Comparison of ENCODE assay signal across 9 cellular contexts in genomic region chr3:4825572-4826236, GRCh38.
DNase-seq lines count a peak whose midpoint lies in the region; TF ChIP-seq lines count a peak whose summit lies in the region.
"Had no signal": no experiment of that assay in that cellular context is flagged by ENCODE, and none has a peak within 500 bp of the region (broad histone marks: within the 10 kb centered on the region; RNA-seq: fewer than 3 reads in every experiment).

No MANE protein-coding gene starts in this region.

- H3K27ac ChIP-seq in colonic mucosa (peak overlapping the region; percentile 85), mucosa of rectum (ENCODE audit: low read depth in 2 of 2, low read length in 2 of 2) (peak overlapping the region; percentile 88 to 90)

- no peaks in the 10 kb centered on the region for H3K36me3 ChIP-seq in colonic mucosa
- no peaks in the 10 kb centered on the region for H3K36me3 ChIP-seq in mucosa of rectum (ENCODE audit: control insufficient read depth in 2 of 2, insufficient read depth in 2 of 2, low read length in 2 of 2)

- H3K9me3 ChIP-seq in colonic mucosa (no peaks in the 10 kb centered on the region), mucosa of rectum (ENCODE audit: control insufficient read depth in 2 of 2, low read length in 2 of 2) (no peaks in the 10 kb centered on the region)

- no peaks in the 10 kb centered on the region for H3K27me3 ChIP-seq in colonic mucosa
- H3K27me3 ChIP-seq in mucosa of rectum (ENCODE audit: control insufficient read depth in 2 of 2, insufficient read depth in 2 of 2, low read length in 2 of 2): no peaks in the 10 kb centered on the region

- no peak overlapping the region for H3K4me3 ChIP-seq in colonic mucosa
- H3K4me3 ChIP-seq in mucosa of rectum (ENCODE audit: low read length in 2 of 2): peak overlapping the region; percentile 5 to 51

- peak overlapping the region in 1 of 2 donors; percentile 77 for H3K9ac ChIP-seq in colonic mucosa (ENCODE audit: low read depth in 2 of 2, low read length in 2 of 2)
- peak overlapping the region; percentile 57 to 74 for H3K9ac ChIP-seq in mucosa of rectum (ENCODE audit: low read depth in 1 of 2, low read length in 2 of 2)

- no peaks in the 10 kb centered on the region for H3K27me3 Mint-ChIP-seq in activated naive CD4-positive, alpha-beta T cell treated with anti-CD3 and anti-CD28 coated beads for 36 hours (ENCODE audit: low read depth)

- H3K4me3 Mint-ChIP-seq in activated naive CD4-positive, alpha-beta T cell treated with anti-CD3 and anti-CD28 coated beads for 36 hours: peak overlapping the region; percentile 55

- H3K4me1 ChIP-seq in colonic mucosa (peaks cover 28% of the 10 kb centered on the region), mucosa of rectum (ENCODE audit: control insufficient read depth in 2 of 2, insufficient read depth in 2 of 2, low read length in 2 of 2) (peaks cover 28 to 48% of the 10 kb centered on the region in 2 donors)

- peaks cover 30% of the 10 kb centered on the region for H3K36me3 Mint-ChIP-seq in activated naive CD4-positive, alpha-beta T cell treated with anti-CD3 and anti-CD28 coated beads for 36 hours (ENCODE audit: low read depth)

- no peak for TF ChIP-seq CTCF in colonic mucosa (IDR thresholded peaks at IDR 0.05)

- CTCF ChIA-PET in activated naive CD4-positive, alpha-beta T cell treated with anti-CD3 and anti-CD28 coated beads for 36 hours (lab: Charles Lee): interaction anchor here (0.6 to 2.6 kb wide), 8 partner anchors 10 to 154 kb away, joined by 3 to 8 read pairs (median 3); partner anchors contain the start of gene BHLHE40

- intact Hi-C loops in activated naive CD4-positive, alpha-beta T cell treated with anti-CD3 and anti-CD28 coated beads for 36 hours (cut with micrococcal nuclease): no loop called here
- intact Hi-C loops in colonic mucosa (cut with DNase I): loop anchor here (5.0 kb wide), 1 partner anchor 152 kb away; the partner anchor contains the start of gene BHLHE40

- H3K9me3 Mint-ChIP-seq in activated naive CD4-positive, alpha-beta T cell treated with anti-CD3 and anti-CD28 coated beads for 36 hours: no peaks in the 10 kb centered on the region

- peak overlapping the region; percentile 57 for H3K27ac Mint-ChIP-seq in activated naive CD4-positive, alpha-beta T cell treated with anti-CD3 and anti-CD28 coated beads for 36 hours

- H3K4me1 Mint-ChIP-seq in activated naive CD4-positive, alpha-beta T cell treated with anti-CD3 and anti-CD28 coated beads for 36 hours (ENCODE audit: low read depth): peaks cover 94% of the 10 kb centered on the region

- peak; percentile 38 for DNase-seq in activated naive CD4-positive, alpha-beta T cell treated with anti-CD3 and anti-CD28 coated beads for 36 hours
- no peak for DNase-seq in activated naive CD4-positive, alpha-beta T cell treated with anti-CD3 and anti-CD28 coated beads, Interleukin-2, amount 50 U/mL, for 16 hours
- DNase-seq in colonic mucosa: peak; percentile 81
- no peak for DNase-seq in RKO (ENCODE audit: low spot score)
- DNase-seq in GDM1 (lab: John Stamatoyannopoulos, UW): no peak
- DNase-seq in NCI-H2029 treated with DMSO at 0.1 percent for 48 hours (lab: John Stamatoyannopoulos, UW): no peak
- DNase-seq in hepatic stellate cell (ENCODE audit: low spot score): no peak
- DNase-seq: AML-193 had no signal

Comparison
In these comparisons a context has a peak if more than half of its experiments do, and no peak if none do; other contexts are left out.
1. DNase-seq: peak in activated naive CD4-positive, alpha-beta T cell treated with anti-CD3 and anti-CD28 coated beads for 36 hours (single experiment) and colonic mucosa (single experiment); none in activated naive CD4-positive, alpha-beta T cell treated with anti-CD3 and anti-CD28 coated beads, Interleukin-2, amount 50 U/mL, for 16 hours (single experiment), RKO (single experiment), GDM1 (single experiment), NCI-H2029 treated with DMSO at 0.1 percent for 48 hours (single experiment) and hepatic stellate cell (single experiment).